ENCODE assay signal across 16 cellular contexts in genomic region chr1:234581063-234581714, GRCh38.
"Had no signal": no experiment of that assay in that cellular context is flagged by ENCODE, and none has a peak within 500 bp of the region (broad histone marks: within the 10 kb centered on the region; RNA-seq: fewer than 3 reads in every experiment).

No MANE protein-coding gene starts in this region.

- H3K27me3 ChIP-seq: adrenal gland, pancreas had no signal

- ATAC-seq: activated naive CD4-positive, alpha-beta T cell treated with anti-CD3 and anti-CD28 coated beads, Interleukin-2, amount 50 U/mL, for 72 hours; effector memory CD8-positive, alpha-beta T cell; left lobe of liver; pancreas; stimulated activated naive CD8-positive, alpha-beta T cell treated with anti-CD3 and anti-CD28 coated beads, Interleukin-15, Interleukin-2, amounts not matched to agents 100 U/mL and 50 U/mL, for 24 hours had no signal

- H3K9me3 ChIP-seq: adrenal gland, pancreas had no signal

- H3K4me1 ChIP-seq: pancreas had no signal

- DNase-seq: activated CD4-positive, alpha-beta T cell treated with anti-CD3 and anti-CD28 coated beads for 1 hour; activated gamma-delta T cell; adrenal gland; effector memory CD8-positive, alpha-beta T cell; glutamatergic neuron; pancreas; stimulated activated CD4-positive, alpha-beta T cell treated with anti-CD3 and anti-CD28 coated beads, Interleukin-12 subunit alpha, Interleukin-12 subunit beta, amount 100 ng/mL, for 4 hours; stimulated activated CD4-positive, alpha-beta T cell treated with anti-CD3 and anti-CD28 coated beads, Interleukin-1b, Interleukin-23, amount 100 ng/mL, for 48 hours; stimulated activated CD8-positive, alpha-beta memory T cell treated with anti-CD3 and anti-CD28 coated beads, Interleukin-4, amount 100 ng/mL, for 48 hours; stimulated activated naive CD8-positive, alpha-beta T cell treated with anti-CD3 and anti-CD28 coated beads, Interleukin-15, Interleukin-2, amounts not matched to agents 100 U/mL and 50 U/mL, for 24 hours; SW 1271; T-helper 2 cell; trophoblast cell; WERI-Rb-1 had no signal

- H3K4me3 ChIP-seq: adrenal gland, pancreas had no signal

- H3K36me3 ChIP-seq: adrenal gland, pancreas, WERI-Rb-1 had no signal

- H3K27ac ChIP-seq: pancreas, WERI-Rb-1 had no signal
